8 cellular contexts compared by ENCODE assay signal in genomic region chr14:20415723-20416622, GRCh38. TPM values are rescaled to one million over a fixed set of nuclear protein-coding genes. Genes with fewer than 3 reads are reported as not detected.
DNase-seq lines count a peak whose midpoint lies in the region; ATAC-seq, FAIRE-seq and TF ChIP-seq lines count a peak whose summit lies in the region.

No MANE protein-coding gene starts in this region.

- H3K27ac Mint-ChIP-seq in activated naive CD4-positive, alpha-beta T cell treated with anti-CD3 and anti-CD28 coated beads for 36 hours = peak overlapping the region; percentile 30

- peak; percentile 72 for TF ChIP-seq CTCF in GM10266 (IDR thresholded peaks at IDR 0.05; ENCODE audit: control insufficient read depth, insufficient read depth, low read depth, missing control alignments)

- intact Hi-C loops in activated naive CD4-positive, alpha-beta T cell treated with anti-CD3 and anti-CD28 coated beads for 36 hours (cut with micrococcal nuclease) = loop anchor here (1.0 kb wide), 3 partner anchors 11 to 89 kb away; partner anchors contain the start of gene PNP

- H3K36me3 Mint-ChIP-seq in activated naive CD4-positive, alpha-beta T cell treated with anti-CD3 and anti-CD28 coated beads for 36 hours (ENCODE audit: low read depth) = no peaks in the 10 kb centered on the region

- peaks cover 26% of the 10 kb centered on the region for H3K4me1 Mint-ChIP-seq in activated naive CD4-positive, alpha-beta T cell treated with anti-CD3 and anti-CD28 coated beads for 36 hours (ENCODE audit: low read depth)

- WGBS in small intestine, 3 donors = 44 to 60% (median 58%) methylated on average over 7 of the region's 7 CpGs

- H3K36me3 ChIP-seq in small intestine (ENCODE audit: control insufficient read depth in 2 of 2, insufficient read depth in 2 of 2, low read length in 2 of 2) = no peaks in the 10 kb centered on the region

- no peaks in the 10 kb centered on the region for H3K9me3 ChIP-seq in small intestine (ENCODE audit: control insufficient read depth, low read depth)

- CTCF ChIA-PET in activated naive CD4-positive, alpha-beta T cell treated with anti-CD3 and anti-CD28 coated beads for 36 hours (lab: Charles Lee) = interaction anchor here (0.6 to 3.3 kb wide), 36 partner anchors 8 to 194 kb away, joined by 3 to 33 read pairs (median 6); partner anchors contain the start of genes APEX1, OSGEP, PARP2 and PIP4P1

- H3K27ac ChIP-seq in small intestine (ENCODE audit: low read depth in 1 of 2, low read length in 1 of 2) = peak overlapping the region; percentile 55 to 86

- DNase-seq in AG08395 (ENCODE audit: low spot score) = peak; percentile 57
- DNase-seq in GM10266 (ENCODE audit: extremely low spot score) = peak; percentile 61
- DNase-seq in NCI-H748 treated with DMSO at 0.1 percent for 48 hours (lab: John Stamatoyannopoulos, UW) = peak; percentile 22
- DNase-seq in activated naive CD4-positive, alpha-beta T cell treated with anti-CD3 and anti-CD28 coated beads for 36 hours = peak; percentile 60
- peak; percentile 48 for DNase-seq in hepatic stellate cell (ENCODE audit: low spot score)
- DNase-seq in small intestine = peak; percentile 93

- H3K4me3 ChIP-seq in small intestine (ENCODE audit: low read depth in 1 of 2, low read length in 2 of 2) = peak overlapping the region in 1 of 2 donors; percentile 17

- H3K4me3 Mint-ChIP-seq in activated naive CD4-positive, alpha-beta T cell treated with anti-CD3 and anti-CD28 coated beads for 36 hours = no peak overlapping the region

- no peak for FAIRE-seq in small intestine (lab: Jason Lieb, UNC)

- peaks cover 8 to 13% of the 10 kb centered on the region in 2 donors for H3K4me1 ChIP-seq in small intestine (ENCODE audit: control insufficient read depth in 2 of 2, insufficient read depth in 1 of 2, low read depth in 1 of 2, low read length in 1 of 2)

- H3K9me3 Mint-ChIP-seq in activated naive CD4-positive, alpha-beta T cell treated with anti-CD3 and anti-CD28 coated beads for 36 hours = no peaks in the 10 kb centered on the region

- H3K27me3 Mint-ChIP-seq in activated naive CD4-positive, alpha-beta T cell treated with anti-CD3 and anti-CD28 coated beads for 36 hours (ENCODE audit: low read depth) = no peaks in the 10 kb centered on the region

- no peaks in the 10 kb centered on the region for H3K27me3 ChIP-seq in small intestine (ENCODE audit: control insufficient read depth in 2 of 2, insufficient read depth in 2 of 2, low read length in 2 of 2)

- ATAC-seq in HG03354 (IDR thresholded peaks at IDR 0.05; ENCODE audit: poor library complexity, severe bottlenecking, unreplicated experiment) (peak; percentile 46), GM19467 (IDR thresholded peaks at IDR 0.05; ENCODE audit: unreplicated experiment) (no peak)

RNA-seq across cellular contexts. Expression of gene TEP1, which starts 2.7 kb away (rescaled TPM):
- 10 to 100 TPM; 34.3 to 37.0 TPM for total RNA-seq in activated naive CD4-positive, alpha-beta T cell treated with anti-CD3 and anti-CD28 coated beads for 36 hours
- polyA plus RNA-seq in small intestine = 10 to 100 TPM; 32.9 to 87.4 (median 50.3) TPM

RNA-seq across cellular contexts. Expression of gene KLHL33, which starts 20.0 kb away (rescaled TPM):
- total RNA-seq in activated naive CD4-positive, alpha-beta T cell treated with anti-CD3 and anti-CD28 coated beads for 36 hours = under 1 TPM; 0.07 to 0.10 TPM
- under 1 TPM in 2 of 3 donors, not detected in 1; under 0.01 to 0.07 TPM for polyA plus RNA-seq in small intestine

RNA-seq across cellular contexts. Expression of gene OSGEP, which starts 38.6 kb away (rescaled TPM):
- 10 to 100 TPM; 35.7 to 36.8 TPM for total RNA-seq in activated naive CD4-positive, alpha-beta T cell treated with anti-CD3 and anti-CD28 coated beads for 36 hours
- polyA plus RNA-seq in small intestine = 10 to 100 TPM; 38.6 to 45.8 (median 45.7) TPM

RNA-seq across cellular contexts. Expression of gene APEX1, which starts 39.1 kb away (rescaled TPM):
- 100 to 1,000 TPM; 187 to 190 TPM for total RNA-seq in activated naive CD4-positive, alpha-beta T cell treated with anti-CD3 and anti-CD28 coated beads for 36 hours
- polyA plus RNA-seq in small intestine = 100 to 1,000 TPM; 122 to 203 (median 178) TPM

RNA-seq across cellular contexts. Expression of gene PIP4P1, which starts 45.3 kb away (rescaled TPM):
- 10 to 100 TPM; 31.6 to 32.3 TPM for total RNA-seq in activated naive CD4-positive, alpha-beta T cell treated with anti-CD3 and anti-CD28 coated beads for 36 hours
- polyA plus RNA-seq in small intestine = 10 to 100 TPM; 37.6 to 55.1 (median 53.7) TPM

Comparison
In these comparisons a context has a peak if more than half of its experiments do, and no peak if none do; other contexts are left out.
1. DNase-seq: peak in every context shown above with its lines; median percentile 93 in small intestine; 61 in GM10266; 60 in activated naive CD4-positive, alpha-beta T cell treated with anti-CD3 and anti-CD28 coated beads for 36 hours; 57 in AG08395; 48 in hepatic stellate cell; 22 in NCI-H748 treated with DMSO at 0.1 percent for 48 hours.